1 cellular context compared by ENCODE assay signal in genomic region chr11:27913650-27914049, GRCh38.
TF ChIP-seq lines count a peak whose summit lies in the region.

No MANE protein-coding gene starts in this region.

TF ChIP-seq in HepG2, 621 proteins besides CTCF, POLR2A, EP300 and RAD21 (continued from another document):
- TF ChIP-seq, protein P1, sequence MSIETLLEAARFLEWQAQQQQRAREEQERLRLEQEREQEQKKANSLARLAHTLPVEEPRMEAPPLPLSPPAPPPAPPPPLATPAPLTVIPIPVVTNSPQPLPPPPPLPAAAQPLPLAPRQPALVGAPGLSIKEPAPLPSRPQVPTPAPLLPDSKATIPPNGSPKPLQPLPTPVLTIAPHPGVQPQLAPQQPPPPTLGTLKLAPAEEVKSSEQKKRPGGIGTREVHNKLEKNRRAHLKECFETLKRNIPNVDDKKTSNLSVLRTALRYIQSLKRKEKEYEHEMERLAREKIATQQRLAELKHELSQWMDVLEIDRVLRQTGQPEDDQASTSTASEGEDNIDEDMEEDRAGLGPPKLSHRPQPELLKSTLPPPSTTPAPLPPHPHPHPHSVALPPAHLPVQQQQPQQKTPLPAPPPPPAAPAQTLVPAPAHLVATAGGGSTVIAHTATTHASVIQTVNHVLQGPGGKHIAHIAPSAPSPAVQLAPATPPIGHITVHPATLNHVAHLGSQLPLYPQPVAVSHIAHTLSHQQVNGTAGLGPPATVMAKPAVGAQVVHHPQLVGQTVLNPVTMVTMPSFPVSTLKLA (IDR thresholded peaks at IDR 0.05), result 0 out of 2 replicates have a peak, but pooled peaks have one; percentile 11
TF ChIP-seq in HepG2: peak in this region for 1.
